ENCODE assay signal across 23 cellular contexts in the genomic region with DNA sequence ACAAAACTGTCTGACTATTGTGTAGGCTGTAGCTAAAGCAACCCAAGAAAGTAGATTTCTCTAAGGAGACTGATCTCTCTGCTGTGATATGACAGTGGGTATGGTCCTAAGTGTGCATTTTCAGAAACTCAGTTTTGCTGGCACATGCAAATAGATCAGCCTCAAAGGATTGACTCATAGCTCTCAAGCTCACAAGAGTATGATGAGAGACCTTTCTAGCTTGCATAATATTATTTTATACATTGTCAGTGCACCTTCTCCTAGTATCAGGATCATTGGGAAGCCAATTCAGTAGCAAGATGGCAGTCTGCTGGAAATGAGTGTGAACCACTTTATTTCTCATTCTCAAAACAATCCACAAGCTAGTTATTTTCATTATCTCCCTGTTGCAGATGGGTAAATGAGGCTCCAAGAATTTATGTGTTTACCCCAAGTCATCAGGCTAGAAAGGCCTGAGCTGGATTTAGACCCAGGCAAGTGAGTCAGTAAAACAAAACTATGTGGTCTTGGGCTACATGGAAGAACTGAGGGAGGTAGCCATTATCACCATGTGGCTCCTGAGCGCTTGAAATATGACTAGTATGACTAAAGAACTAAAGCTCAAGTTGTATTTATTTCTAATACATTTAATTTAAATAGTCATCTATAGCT. TPM values are rescaled to one million over a fixed set of nuclear protein-coding genes. Genes with fewer than 3 reads are reported as not detected.
DNase-seq lines count a peak whose midpoint lies in the region; ATAC-seq and TF ChIP-seq lines count a peak whose summit lies in the region.
"Had no signal": no experiment of that assay in that cellular context is flagged by ENCODE, and none has a peak within 500 bp of the region (broad histone marks: within the 10 kb centered on the region; RNA-seq: fewer than 3 reads in every experiment).

No MANE protein-coding gene starts in this region.

- in situ Hi-C loops in astrocyte of the spinal cord (cut with HindIII; ENCODE audit: low sequenced_read_pairs) = no loop called here

- DNase-seq in AG10803 (ENCODE audit: low read depth) (peak; percentile 67), HT1080 (ENCODE audit: low read depth) (peak; percentile 30), astrocyte of the spinal cord (ENCODE audit: low read depth, low spot score) (peak; percentile 55), kidney tubule cell (ENCODE audit: low spot score) (peak; percentile 56), NCI-H226 (no peak), vagina (ENCODE audit: extremely low spot score in 2 of 2) (no peak)
- no peak for DNase-seq in stimulated activated CD4-positive, alpha-beta T cell treated with anti-CD3 and anti-CD28 coated beads, Interleukin-2, amount 100 ng/mL, for 48 hours
- DNase-seq: activated CD4-positive, alpha-beta T cell treated with anti-CD3 and anti-CD28 coated beads for 1 hour; activated CD8-positive, alpha-beta T cell treated with anti-CD3 and anti-CD28 coated beads for 36 hours; DMS79; heart left ventricle; NCI-H1417 treated with DMSO at 0.1 percent for 48 hours; NCI-H774; RPMI8226; stimulated activated CD4-positive, alpha-beta T cell treated with anti-CD3 and anti-CD28 coated beads, Interleukin-4, amount 100 ng/mL, for 1 hour; substantia nigra; T-helper 17 cell had no signal

- TF ChIP-seq CTCF in AG10803 (conservative IDR thresholded peaks at IDR 0.05; ENCODE audit: low read length) (no peak), astrocyte of the spinal cord (IDR thresholded peaks at IDR 0.05; ENCODE audit: low read depth, low read length) (no peak), vagina (IDR thresholded peaks at IDR 0.05) (no peak)

- TF ChIP-seq POLR2A in vagina (IDR thresholded peaks at IDR 0.05) = no peak

- no peak for ATAC-seq in GM19395 (IDR thresholded peaks at IDR 0.05; ENCODE audit: unreplicated experiment)
- ATAC-seq: activated CD8-positive, alpha-beta T cell treated with anti-CD3 and anti-CD28 coated beads for 36 hours; GM12878; heart left ventricle; stimulated activated effector memory CD8-positive, alpha-beta T cell treated with anti-CD3 and anti-CD28 coated beads, Interleukin-12 subunit alpha, Interleukin-12 subunit beta, amount 100 ng/mL, for 72 hours; T-helper 17 cell had no signal

- no peaks in the 10 kb centered on the region for H3K27me3 ChIP-seq in vagina
- H3K27me3 ChIP-seq: heart left ventricle, right atrium auricular region had no signal

- H3K4me3 ChIP-seq in AG10803 (ENCODE audit: low read length) (no peak overlapping the region), astrocyte of the spinal cord (ENCODE audit: low read depth, low read length) (no peak overlapping the region), vagina (no peak overlapping the region)
- H3K4me3 ChIP-seq: GM12878, heart left ventricle, right atrium auricular region had no signal

- no peak overlapping the region for H3K27ac ChIP-seq in vagina
- H3K27ac ChIP-seq: C4-2B, heart left ventricle, parathyroid adenoma, right atrium auricular region had no signal

- H3K9me3 ChIP-seq in vagina = no peaks in the 10 kb centered on the region
- H3K9me3 ChIP-seq: heart left ventricle, right atrium auricular region had no signal

- no peaks in the 10 kb centered on the region for H3K36me3 ChIP-seq in vagina
- H3K36me3 ChIP-seq: heart left ventricle, right atrium auricular region had no signal

- intact Hi-C loops in vagina (cut with DNase I) = no loop called here

- H3K4me1 ChIP-seq in vagina = no peaks in the 10 kb centered on the region
- H3K4me1 ChIP-seq: heart left ventricle, parathyroid adenoma, right atrium auricular region had no signal

RNA-seq across cellular contexts. Expression of gene PLCB4, which starts 27.9 kb away (rescaled TPM):
- total RNA-seq in HT1080 (2014; rRNA removed; shearing (Covaris generic)) = 22.7 and 24.0 TPM in 2 replicates
- 10.6 and 12.2 TPM in 2 replicates for polyA plus RNA-seq in HT1080 (2015; cell fraction: cytosol; rRNA removed)
- polyA plus RNA-seq in HT1080 (2015; cell fraction: nucleus; rRNA removed) = 45.1 and 56.4 TPM in 2 replicates
- 12.0 TPM for total RNA-seq in vagina
- total RNA-seq: activated CD8-positive, alpha-beta T cell treated with anti-CD3 and anti-CD28 coated beads for 36 hours; GM12878 had no signal
- polyA plus RNA-seq: GM12878 had no signal

Comparison
In these comparisons a context has a peak if more than half of its experiments do, and no peak if none do; other contexts are left out.
1. DNase-seq: peak in AG10803 (single experiment), HT1080 (single experiment), astrocyte of the spinal cord (single experiment) and kidney tubule cell (single experiment); none in NCI-H226 (single experiment), stimulated activated CD4-positive, alpha-beta T cell treated with anti-CD3 and anti-CD28 coated beads, Interleukin-2, amount 100 ng/mL, for 48 hours (0 of 2) and vagina (0 of 2).